Comparison of ENCODE assay signal across 1 cellular context in the genomic region with DNA sequence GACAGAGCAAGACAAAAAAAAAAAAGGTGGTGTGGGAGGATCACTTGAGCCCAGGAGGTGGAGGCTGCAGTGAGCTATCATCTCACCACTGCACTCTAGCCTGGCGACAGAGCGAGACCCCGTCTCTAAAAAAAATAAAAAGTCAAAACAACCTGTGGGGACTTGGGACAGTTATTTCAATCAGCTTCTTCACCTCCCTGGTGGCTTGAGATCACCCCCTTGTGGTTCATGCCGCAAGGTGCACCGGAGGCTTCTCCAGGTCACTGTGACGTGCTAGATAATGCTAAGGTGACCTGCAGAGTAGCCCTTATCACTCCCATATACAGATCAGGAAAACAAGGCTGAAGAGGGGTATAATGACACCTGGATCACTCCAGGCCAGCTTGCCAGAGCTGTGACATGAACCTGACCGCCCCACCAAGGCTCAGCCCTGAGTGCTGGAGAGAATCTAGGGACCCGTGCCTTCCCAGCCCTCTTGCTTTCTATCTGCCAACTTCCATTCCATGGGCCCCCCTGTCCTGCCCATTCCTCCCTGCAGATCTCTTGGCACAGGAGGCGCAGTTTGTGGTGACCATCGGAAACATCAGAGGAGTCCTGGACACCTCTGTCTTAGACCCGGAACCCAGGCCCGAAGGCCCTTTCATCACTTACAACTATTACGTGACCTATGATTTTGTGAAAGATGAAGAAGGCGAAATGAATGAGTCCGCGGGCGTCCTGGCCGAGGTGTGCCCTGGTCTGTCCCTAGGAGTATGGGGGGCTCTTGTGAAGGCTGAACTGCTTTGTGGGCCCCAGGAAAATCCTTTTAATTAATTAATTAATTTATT.
TF ChIP-seq lines count a peak whose summit lies in the region.

No MANE protein-coding gene starts in this region.

TF ChIP-seq in IMR-90, 13 proteins besides CTCF, POLR2A, EP300 and RAD21:
- TF ChIP-seq RCOR1 (IDR thresholded peaks at IDR 0.05; ENCODE audit: insufficient replicate concordance, low read length) (no peak), CEBPB (IDR thresholded peaks at IDR 0.05; ENCODE audit: low read depth, low read length) (no peak), SMC3 (IDR thresholded peaks at IDR 0.05; ENCODE audit: low read depth, low read length) (peak; percentile 88)
